Comparison of ENCODE assay signal across 13 cellular contexts in genomic region chr9:81596671-81597426, GRCh38.
DNase-seq lines count a peak whose midpoint lies in the region; ATAC-seq and TF ChIP-seq lines count a peak whose summit lies in the region.
"Had no signal": no experiment of that assay in that cellular context is flagged by ENCODE, and none has a peak within 500 bp of the region (broad histone marks: within the 10 kb centered on the region; RNA-seq: fewer than 3 reads in every experiment).

No MANE protein-coding gene starts in this region.

- no peaks in the 10 kb centered on the region for H3K36me3 Mint-ChIP-seq in activated T-cell treated with anti-CD3 and anti-CD28 coated beads, Interleukin-2, amount 50 U/mL, for 4 hours (ENCODE audit: insufficient read depth)
- peaks cover 60 to 69% of the 10 kb centered on the region in 2 donors for H3K36me3 Mint-ChIP-seq in stimulated activated naive B cell treated with anti-CD40 and anti-IgM and Interleukin-4, amounts not matched to agents 10 μg/mL and 1 μg/mL and 100 μg/mL, for 72 hours

- TF ChIP-seq CTCF in WERI-Rb-1 (IDR thresholded peaks at IDR 0.05; ENCODE audit: low read depth, low read length) = no peak

- H3K4me3 Mint-ChIP-seq in activated T-cell treated with anti-CD3 and anti-CD28 coated beads, Interleukin-2, amount 50 U/mL, for 4 hours = peak overlapping the region; percentile 37
- peak overlapping the region; percentile 60 to 74 for H3K4me3 Mint-ChIP-seq in stimulated activated naive B cell treated with anti-CD40 and anti-IgM and Interleukin-4, amounts not matched to agents 10 μg/mL and 1 μg/mL and 100 μg/mL, for 72 hours

- H3K9me3 Mint-ChIP-seq in activated T-cell treated with anti-CD3 and anti-CD28 coated beads, Interleukin-2, amount 50 U/mL, for 4 hours = no peaks in the 10 kb centered on the region
- H3K9me3 Mint-ChIP-seq in stimulated activated naive B cell treated with anti-CD40 and anti-IgM and Interleukin-4, amounts not matched to agents 10 μg/mL and 1 μg/mL and 100 μg/mL, for 72 hours = peaks cover 7 to 15% of the 10 kb centered on the region in 2 donors

- peak overlapping the region; percentile 7 for H3K27ac ChIP-seq in WERI-Rb-1
- H3K27ac ChIP-seq: suprapubic skin had no signal

- H3K27me3 ChIP-seq in WERI-Rb-1 (ENCODE audit: insufficient read depth, low read depth, severe bottlenecking) = no peaks in the 10 kb centered on the region
- H3K27me3 ChIP-seq: suprapubic skin had no signal

- H3K36me3 ChIP-seq in WERI-Rb-1 = peaks cover 71% of the 10 kb centered on the region

- no peaks in the 10 kb centered on the region for H3K27me3 Mint-ChIP-seq in activated T-cell treated with anti-CD3 and anti-CD28 coated beads, Interleukin-2, amount 50 U/mL, for 4 hours (ENCODE audit: low read depth)
- no peaks in the 10 kb centered on the region for H3K27me3 Mint-ChIP-seq in stimulated activated naive B cell treated with anti-CD40 and anti-IgM and Interleukin-4, amounts not matched to agents 10 μg/mL and 1 μg/mL and 100 μg/mL, for 72 hours

- peaks cover 8% of the 10 kb centered on the region for H3K4me1 Mint-ChIP-seq in activated T-cell treated with anti-CD3 and anti-CD28 coated beads, Interleukin-2, amount 50 U/mL, for 4 hours (ENCODE audit: low read depth)
- peaks cover 63 to 85% of the 10 kb centered on the region in 2 donors for H3K4me1 Mint-ChIP-seq in stimulated activated naive B cell treated with anti-CD40 and anti-IgM and Interleukin-4, amounts not matched to agents 10 μg/mL and 1 μg/mL and 100 μg/mL, for 72 hours

- DNase-seq in activated T-cell treated with anti-CD3 and anti-CD28 coated beads, Interleukin-2, amount 50 U/mL, for 4 hours = no peak
- DNase-seq in activated T-cell treated with anti-CD3 and anti-CD28 coated beads, Interleukin-2, amount 50 U/mL, for 48 hours = no peak
- no peak for DNase-seq in WERI-Rb-1
- DNase-seq in kidney tubule cell (ENCODE audit: low spot score) = peak; percentile 88
- DNase-seq in stimulated activated naive B cell treated with anti-CD40 and anti-IgM and Interleukin-4, amounts not matched to agents 10 μg/mL and 1 μg/mL and 100 μg/mL, for 72 hours = no peak
- DNase-seq: activated CD4-positive, alpha-beta T cell treated with anti-CD3 and anti-CD28 coated beads for 4 hours; effector CD4-positive, alpha-beta T cell; nucleus accumbens had no signal

- H3K4me3 ChIP-seq in WERI-Rb-1 (ENCODE audit: low read depth, low read length) = no peak overlapping the region
- H3K4me3 ChIP-seq: A549, suprapubic skin had no signal

- ATAC-seq in activated T-cell treated with anti-CD3 and anti-CD28 coated beads, Interleukin-2, amount 50 U/mL, for 4 hours = no peak
- ATAC-seq in stimulated activated naive B cell treated with anti-CD40 and anti-IgM and Interleukin-4, amounts not matched to agents 10 μg/mL and 1 μg/mL and 100 μg/mL, for 72 hours (replicated peaks) = peak; percentile 23 to 39
- ATAC-seq in HG02938 (IDR thresholded peaks at IDR 0.05; ENCODE audit: unreplicated experiment) (no peak), GM18861 (IDR thresholded peaks at IDR 0.05; ENCODE audit: unreplicated experiment) (no peak), GM21390 (IDR thresholded peaks at IDR 0.05; ENCODE audit: unreplicated experiment) (no peak)
- ATAC-seq: A549 had no signal

- H3K27ac Mint-ChIP-seq in stimulated activated naive B cell treated with anti-CD40 and anti-IgM and Interleukin-4, amounts not matched to agents 10 μg/mL and 1 μg/mL and 100 μg/mL, for 72 hours = peak overlapping the region; percentile 95

- no peaks in the 10 kb centered on the region for H3K9me3 ChIP-seq in WERI-Rb-1 (ENCODE audit: severe bottlenecking)
- H3K9me3 ChIP-seq: A549, suprapubic skin had no signal

Comparison
In these comparisons a context has a peak if more than half of its experiments do, and no peak if none do; other contexts are left out.
1. ATAC-seq: peak in stimulated activated naive B cell treated with anti-CD40 and anti-IgM and Interleukin-4, amounts not matched to agents 10 μg/mL and 1 μg/mL and 100 μg/mL, for 72 hours (2 of 2); none in activated T-cell treated with anti-CD3 and anti-CD28 coated beads, Interleukin-2, amount 50 U/mL, for 4 hours (0 of 2), HG02938 (single experiment), GM18861 (single experiment) and GM21390 (single experiment).